Comparison of ENCODE assay signal across 18 cellular contexts in genomic region chr16:87974190-87974589, GRCh38. TPM values are rescaled to one million over a fixed set of nuclear protein-coding genes. Genes with fewer than 3 reads are reported as not detected.
DNase-seq lines count a peak whose midpoint lies in the region; ATAC-seq and TF ChIP-seq lines count a peak whose summit lies in the region.
"Had no signal": no experiment of that assay in that cellular context is flagged by ENCODE, and none has a peak within 500 bp of the region (broad histone marks: within the 10 kb centered on the region; RNA-seq: fewer than 3 reads in every experiment).

No MANE protein-coding gene starts in this region.

- CTCF ChIA-PET in activated CD4-positive, alpha-beta T cell treated with anti-CD3 and anti-CD28 coated beads for 36 hours (lab: Charles Lee), result interaction anchor here (0.7 to 1.5 kb wide), 2 partner anchors 18 to 1642 kb away, joined by 3 to 4 read pairs; no protein-coding TSS in a partner anchor

- DNase-seq in activated CD4-positive, alpha-beta T cell treated with anti-CD3 and anti-CD28 coated beads for 36 hours, result no peak
- DNase-seq in activated CD4-positive, alpha-beta T cell treated with anti-CD3 and anti-CD28 coated beads, Interleukin-2, amount 50 U/mL, for 1 hour, result no peak
- DNase-seq in glutamatergic neuron, result no peak
- no peak for DNase-seq in upper lobe of right lung
- DNase-seq in NCI-H1092 treated with DMSO at 0.1 percent for 48 hours (lab: John Stamatoyannopoulos, UW), result no peak
- no peak for DNase-seq in NCI-H748 treated with DMSO at 0.1 percent for 48 hours (lab: John Stamatoyannopoulos, UW)
- DNase-seq: Calu3, NCI-H1436 treated with DMSO at 0.1 percent for 48 hours, NCI-H2107, NCI-H345, NCI-H69, PC-3 had no signal

- no peaks in the 10 kb centered on the region for H3K9me3 ChIP-seq in Loucy (ENCODE audit: insufficient read depth, low read depth, low read length)
- peaks cover 15% of the 10 kb centered on the region for H3K9me3 ChIP-seq in upper lobe of right lung

- H3F3A ChIP-seq in Loucy (ENCODE audit: low read depth), result no peaks in the 10 kb centered on the region

- H2AFZ ChIP-seq in Loucy (ENCODE audit: low read length), result no peak overlapping the region

- H3K36me3 ChIP-seq in Loucy (ENCODE audit: insufficient read depth, low read length) (no peaks in the 10 kb centered on the region), upper lobe of right lung (no peaks in the 10 kb centered on the region)

- peaks cover 47% of the 10 kb centered on the region for H3K36me3 Mint-ChIP-seq in activated CD4-positive, alpha-beta T cell treated with anti-CD3 and anti-CD28 coated beads for 36 hours (ENCODE audit: low read depth)
- H3K36me3 Mint-ChIP-seq in glutamatergic neuron (ENCODE audit: unreplicated experiment), result peaks cover 24% of the 10 kb centered on the region
- peaks cover 63% of the 10 kb centered on the region for H3K36me3 Mint-ChIP-seq in stimulated activated memory B cell treated with anti-CD40 and anti-IgM and Interleukin-4, amounts not matched to agents 10 μg/mL and 1 μg/mL and 100 μg/mL, for 72 hours

- peaks cover 53% of the 10 kb centered on the region; the same call in 1 of the 2 replicates for H3K79me2 ChIP-seq in Loucy (ENCODE audit: insufficient read depth, low read length)

- H3K27ac ChIP-seq in upper lobe of right lung, result no peak overlapping the region
- H3K27ac ChIP-seq: 22Rv1 had no signal

- no peak for TF ChIP-seq CTCF in Loucy (conservative IDR thresholded peaks at IDR 0.05; ENCODE audit: low read length)
- no peak for TF ChIP-seq CTCF in glutamatergic neuron (IDR thresholded peaks at IDR 0.05; ENCODE audit: partially characterized antibody, unreplicated experiment)
- no peak for TF ChIP-seq CTCF in upper lobe of right lung (IDR thresholded peaks at IDR 0.05)

- no peak overlapping the region for H3K4me3 Mint-ChIP-seq in activated CD4-positive, alpha-beta T cell treated with anti-CD3 and anti-CD28 coated beads for 36 hours
- peak overlapping the region; percentile 65 for H3K4me3 Mint-ChIP-seq in glutamatergic neuron (ENCODE audit: unreplicated experiment)
- no peak overlapping the region for H3K4me3 Mint-ChIP-seq in stimulated activated memory B cell treated with anti-CD40 and anti-IgM and Interleukin-4, amounts not matched to agents 10 μg/mL and 1 μg/mL and 100 μg/mL, for 72 hours

- ATAC-seq in activated CD4-positive, alpha-beta T cell treated with anti-CD3 and anti-CD28 coated beads for 36 hours, result no peak
- ATAC-seq in stimulated activated memory B cell treated with anti-CD40 and anti-IgM and Interleukin-4, amounts not matched to agents 10 μg/mL and 1 μg/mL and 100 μg/mL, for 72 hours, result no peak
- no peak for ATAC-seq in upper lobe of right lung
- ATAC-seq: HCT116, PC-3 had no signal

- H3K9me3 Mint-ChIP-seq in activated CD4-positive, alpha-beta T cell treated with anti-CD3 and anti-CD28 coated beads for 36 hours (ENCODE audit: low read depth), result peaks cover 19% of the 10 kb centered on the region
- H3K9me3 Mint-ChIP-seq in glutamatergic neuron (ENCODE audit: unreplicated experiment), result peaks cover 14% of the 10 kb centered on the region
- peaks cover 18% of the 10 kb centered on the region for H3K9me3 Mint-ChIP-seq in stimulated activated memory B cell treated with anti-CD40 and anti-IgM and Interleukin-4, amounts not matched to agents 10 μg/mL and 1 μg/mL and 100 μg/mL, for 72 hours

- no peaks in the 10 kb centered on the region for H3K27me3 Mint-ChIP-seq in activated CD4-positive, alpha-beta T cell treated with anti-CD3 and anti-CD28 coated beads for 36 hours
- H3K27me3 Mint-ChIP-seq in glutamatergic neuron (ENCODE audit: unreplicated experiment), result peaks cover 4% of the 10 kb centered on the region
- no peaks in the 10 kb centered on the region for H3K27me3 Mint-ChIP-seq in stimulated activated memory B cell treated with anti-CD40 and anti-IgM and Interleukin-4, amounts not matched to agents 10 μg/mL and 1 μg/mL and 100 μg/mL, for 72 hours

- H3K9me2 ChIP-seq in Loucy (replicated peaks; ENCODE audit: low read depth, low read length), result no peaks in the 10 kb centered on the region

- peak overlapping the region; percentile 8 for H3K27ac Mint-ChIP-seq in activated CD4-positive, alpha-beta T cell treated with anti-CD3 and anti-CD28 coated beads for 36 hours
- peak overlapping the region; percentile 83 for H3K27ac Mint-ChIP-seq in glutamatergic neuron (ENCODE audit: unreplicated experiment)
- H3K27ac Mint-ChIP-seq in stimulated activated memory B cell treated with anti-CD40 and anti-IgM and Interleukin-4, amounts not matched to agents 10 μg/mL and 1 μg/mL and 100 μg/mL, for 72 hours, result peak overlapping the region; percentile 4

- H3K4me1 ChIP-seq in Loucy (ENCODE audit: insufficient read depth, low read length, poor library complexity, severe bottlenecking) (peaks cover 8% of the 10 kb centered on the region), upper lobe of right lung (peaks cover 6% of the 10 kb centered on the region)

- POLR2A ChIA-PET in activated CD4-positive, alpha-beta T cell treated with anti-CD3 and anti-CD28 coated beads for 36 hours (lab: Charles Lee), result no interaction called here

- H3K4me3 ChIP-seq in Loucy (ENCODE audit: low read length, poor library complexity, severe bottlenecking) (no peak overlapping the region), upper lobe of right lung (no peak overlapping the region)

- peaks cover 46% of the 10 kb centered on the region for H3K4me1 Mint-ChIP-seq in activated CD4-positive, alpha-beta T cell treated with anti-CD3 and anti-CD28 coated beads for 36 hours
- peaks cover 19% of the 10 kb centered on the region for H3K4me1 Mint-ChIP-seq in glutamatergic neuron (ENCODE audit: low read depth, unreplicated experiment)
- peaks cover 41% of the 10 kb centered on the region for H3K4me1 Mint-ChIP-seq in stimulated activated memory B cell treated with anti-CD40 and anti-IgM and Interleukin-4, amounts not matched to agents 10 μg/mL and 1 μg/mL and 100 μg/mL, for 72 hours

- H3K27me3 ChIP-seq in Loucy (ENCODE audit: insufficient read depth, low read length, poor library complexity, severe bottlenecking) (no peaks in the 10 kb centered on the region), upper lobe of right lung (no peaks in the 10 kb centered on the region)

- H4K20me1 ChIP-seq in Loucy (ENCODE audit: insufficient read depth, low read length, poor library complexity, severe bottlenecking), result no peaks in the 10 kb centered on the region

- intact Hi-C loops in activated CD4-positive, alpha-beta T cell treated with anti-CD3 and anti-CD28 coated beads for 36 hours (cut with DNase I, micrococcal nuclease), result no loop called here
- intact Hi-C loops in upper lobe of right lung (cut with DNase I), result no loop called here

- peak overlapping the region; percentile 20 for H3K4me2 ChIP-seq in Loucy (ENCODE audit: low read depth, low read length, poor library complexity, severe bottlenecking)

- no peak overlapping the region for H3K9ac ChIP-seq in Loucy (ENCODE audit: low read depth, low read length, poor library complexity, severe bottlenecking)

RNA-seq across cellular contexts. Expression of gene BANP, which starts 23.0 kb away (rescaled TPM):
- total RNA-seq in activated CD4-positive, alpha-beta T cell treated with anti-CD3 and anti-CD28 coated beads for 36 hours, result 10 to 100 TPM; 35.2 to 36.1 TPM
- total RNA-seq in glutamatergic neuron (ENCODE audit: unreplicated experiment), result 25.5 TPM
- 20.6 TPM for total RNA-seq in upper lobe of right lung

RNA-seq across cellular contexts. Expression of gene CA5A, which starts 37.9 kb away (rescaled TPM):
- total RNA-seq in activated CD4-positive, alpha-beta T cell treated with anti-CD3 and anti-CD28 coated beads for 36 hours, result not detected
- total RNA-seq in glutamatergic neuron (ENCODE audit: unreplicated experiment) (not detected), upper lobe of right lung (not detected)
- total RNA-seq: Calu3, HT-29, PC-3, SK-MEL-5 had no signal

Comparison
In these comparisons a context has a peak if more than half of its experiments do, and no peak if none do; other contexts are left out.
1. H3K27ac Mint-ChIP-seq: peak in every context shown above with its lines; median percentile 83 in glutamatergic neuron; 8 in activated CD4-positive, alpha-beta T cell treated with anti-CD3 and anti-CD28 coated beads for 36 hours; 4 in stimulated activated memory B cell treated with anti-CD40 and anti-IgM and Interleukin-4, amounts not matched to agents 10 μg/mL and 1 μg/mL and 100 μg/mL, for 72 hours.